8 cellular contexts compared by ENCODE assay signal in genomic region chr9:99819123-99819483, GRCh38. TPM values are rescaled to one million over a fixed set of nuclear protein-coding genes. Genes with fewer than 3 reads are reported as not detected.
DNase-seq lines count a peak whose midpoint lies in the region; ATAC-seq, FAIRE-seq and TF ChIP-seq lines count a peak whose summit lies in the region.

No MANE protein-coding gene starts in this region.

- no peak for FAIRE-seq in D721Med (lab: Jason Lieb, UNC)

- no peak for TF ChIP-seq POLR2A in NB4 (IDR thresholded peaks at IDR 0.05; ENCODE audit: extremely low read depth, insufficient read length)

- H3K4me1 Mint-ChIP-seq in Calu3 (ENCODE audit: low read depth, unreplicated experiment): peaks cover 9% of the 10 kb centered on the region
- H3K4me1 Mint-ChIP-seq in nephron: peaks cover 45% of the 10 kb centered on the region

- H3K4me3 Mint-ChIP-seq in Calu3 (ENCODE audit: low read depth, unreplicated experiment) (peak overlapping the region; percentile 90), nephron (peak overlapping the region; percentile 85 to 89 (median 87))

- no peak for ATAC-seq in HG02973 (IDR thresholded peaks at IDR 0.05; ENCODE audit: unreplicated experiment)

- peak overlapping the region; percentile 76 for H3K4me3 ChIP-seq in NB4 (ENCODE audit: low read depth, low read length)
- H3K4me3 ChIP-seq in coronary artery: peak overlapping the region; percentile 83

- H3K9me3 Mint-ChIP-seq in Calu3 (ENCODE audit: low read depth, unreplicated experiment) (no peaks in the 10 kb centered on the region), nephron (no peaks in the 10 kb centered on the region)

- intact Hi-C loops in Calu3 (cut with micrococcal nuclease; ENCODE audit: unreplicated experiment): no loop called here

- H3K27ac Mint-ChIP-seq in Calu3 (ENCODE audit: unreplicated experiment) (peak overlapping the region; percentile 32), nephron (peak overlapping the region; percentile 47 to 91 (median 84))

- no TSS peak for BruUV-seq in Calu3 (replicated peaks; lab: Mats Ljungman, UMichigan)

- no peak for TF ChIP-seq CTCF in Calu3 (IDR thresholded peaks at IDR 0.05; ENCODE audit: unreplicated experiment)
- TF ChIP-seq CTCF in NB4 (IDR thresholded peaks at IDR 0.05; ENCODE audit: low read depth, low read length): no peak
- no peak for TF ChIP-seq CTCF in coronary artery (IDR thresholded peaks at IDR 0.05)
- no peak for TF ChIP-seq CTCF in nephron (IDR thresholded peaks at IDR 0.05; ENCODE audit: unreplicated experiment in 3 of 3)
- no peak for TF ChIP-seq CTCF in D721Med (IDR thresholded peaks at IDR 0.05; ENCODE audit: insufficient read depth, missing control alignments)

- peak overlapping the region; percentile 98 to 99 for H3K27ac ChIP-seq in coronary artery

- DNase-seq in Calu3 (no peak), NB4 (ENCODE audit: low read depth) (no peak), coronary artery (ENCODE audit: low spot score) (no peak), D721Med (ENCODE audit: insufficient read length, low spot score) (no peak), NCI-H146 treated with DMSO at 0.1 percent for 48 hours (lab: John Stamatoyannopoulos, UW; ENCODE audit: unreplicated experiment) (no peak), DMS 273 treated with DMSO at 0.1 percent for 48 hours (lab: John Stamatoyannopoulos, UW) (no peak)

- CTCF ChIA-PET in Calu3 (lab: Charles Lee): interaction anchor here (0.6 kb wide), 1 partner anchor 1244 kb away, joined by 7 read pairs; no protein-coding TSS in a partner anchor

- H3K27me3 Mint-ChIP-seq in Calu3 (ENCODE audit: unreplicated experiment) (peaks cover 22% of the 10 kb centered on the region), nephron (ENCODE audit: low read depth) (peaks cover 30% of the 10 kb centered on the region)

- H3K36me3 Mint-ChIP-seq in Calu3 (ENCODE audit: insufficient read depth, unreplicated experiment) (peaks cover 58% of the 10 kb centered on the region), nephron (ENCODE audit: low read depth) (no peaks in the 10 kb centered on the region)

RNA-seq across cellular contexts. Expression of gene NR4A3, which starts 2.6 kb away (rescaled TPM):
- 0.21 and 0.66 TPM in 2 replicates for total RNA-seq in Calu3 (2022)
